In genomic region chr2:69934614-69934908, GRCh38 we compare ENCODE assay signal across 15 cellular contexts. TPM values are rescaled to one million over a fixed set of nuclear protein-coding genes. Genes with fewer than 3 reads are reported as not detected.
DNase-seq lines count a peak whose midpoint lies in the region; TF ChIP-seq lines count a peak whose summit lies in the region.
"Had no signal": no experiment of that assay in that cellular context is flagged by ENCODE, and none has a peak within 500 bp of the region (broad histone marks: within the 10 kb centered on the region; RNA-seq: fewer than 3 reads in every experiment).

No MANE protein-coding gene starts in this region.

- peaks cover 39% of the 10 kb centered on the region for H3K4me1 Mint-ChIP-seq in T-helper 1 cell treated with Interleukin-12 subunit alpha and Interleukin-12 subunit beta and Interleukin-4 antibody, amounts not matched to agents 30 μg/mL and 1 μg/mL, for 36 hours (ENCODE audit: low read depth)

- H3K9me3 Mint-ChIP-seq in T-helper 1 cell treated with Interleukin-12 subunit alpha and Interleukin-12 subunit beta and Interleukin-4 antibody, amounts not matched to agents 30 μg/mL and 1 μg/mL, for 36 hours: no peaks in the 10 kb centered on the region

- peak overlapping the region; percentile 50 for H3K4me2 ChIP-seq in smooth muscle cell

- no peaks in the 10 kb centered on the region for H4K20me1 ChIP-seq in smooth muscle cell (ENCODE audit: low read depth)

- H3K4me3 Mint-ChIP-seq in T-helper 1 cell treated with Interleukin-12 subunit alpha and Interleukin-12 subunit beta and Interleukin-4 antibody, amounts not matched to agents 30 μg/mL and 1 μg/mL, for 36 hours: no peak overlapping the region

- no peaks in the 10 kb centered on the region for H3K9me3 ChIP-seq in smooth muscle cell (replicated peaks; ENCODE audit: low read depth)
- H3K9me3 ChIP-seq: heart left ventricle had no signal

- H3K36me3 ChIP-seq in smooth muscle cell (ENCODE audit: low read depth): peaks cover 4% of the 10 kb centered on the region

- peaks cover 68% of the 10 kb centered on the region for H3K36me3 Mint-ChIP-seq in T-helper 1 cell treated with Interleukin-12 subunit alpha and Interleukin-12 subunit beta and Interleukin-4 antibody, amounts not matched to agents 30 μg/mL and 1 μg/mL, for 36 hours (ENCODE audit: low read depth)

- H3K27me3 ChIP-seq in smooth muscle cell (ENCODE audit: low read depth): no peaks in the 10 kb centered on the region
- H3K27me3 ChIP-seq: heart left ventricle had no signal

- no peak for DNase-seq in T-helper 1 cell
- DNase-seq in epithelial cell of prostate (ENCODE audit: low read depth, low spot score): no peak
- no peak for DNase-seq in smooth muscle cell (lab: John Stamatoyannopoulos, UW; ENCODE audit: unreplicated experiment)
- no peak for DNase-seq in NCI-H774 (lab: John Stamatoyannopoulos, UW)
- no peak for DNase-seq in NCI-H1930 (lab: John Stamatoyannopoulos, UW)
- DNase-seq in RPMI8226: no peak
- DNase-seq: 8988T; activated CD8-positive, alpha-beta memory T cell treated with anti-CD3 and anti-CD28 coated beads for 24 hours; activated naive CD4-positive, alpha-beta T cell treated with anti-CD3 and anti-CD28 coated beads, Interleukin-2, amount 50 U/mL, for 16 hours; NCI-H2029 treated with DMSO at 0.1 percent for 48 hours; NCI-H748 treated with DMSO at 0.1 percent for 48 hours; SHP77 treated with DMSO at 0.1 percent for 48 hours had no signal

- no peak overlapping the region for H2AFZ ChIP-seq in smooth muscle cell (ENCODE audit: low read depth)

- H3K27ac Mint-ChIP-seq in T-helper 1 cell treated with Interleukin-12 subunit alpha and Interleukin-12 subunit beta and Interleukin-4 antibody, amounts not matched to agents 30 μg/mL and 1 μg/mL, for 36 hours: peak overlapping the region; percentile 26

- no peaks in the 10 kb centered on the region for H3K27me3 Mint-ChIP-seq in T-helper 1 cell treated with Interleukin-12 subunit alpha and Interleukin-12 subunit beta and Interleukin-4 antibody, amounts not matched to agents 30 μg/mL and 1 μg/mL, for 36 hours (ENCODE audit: low read depth)

- peak overlapping the region; percentile 69 for H3K9ac ChIP-seq in smooth muscle cell (ENCODE audit: low read depth)

- H3K27ac ChIP-seq in epithelial cell of prostate: peak overlapping the region; percentile 98
- H3K27ac ChIP-seq in smooth muscle cell (ENCODE audit: low read depth): peak overlapping the region; percentile 93

- no peak for TF ChIP-seq CTCF in WI38 (IDR thresholded peaks at IDR 0.05; ENCODE audit: low read depth, low read length)
- TF ChIP-seq CTCF in smooth muscle cell (IDR thresholded peaks at IDR 0.05; ENCODE audit: borderline replicate concordance, insufficient read depth, poor library complexity, severe bottlenecking): no peak

- WGBS in smooth muscle cell (ENCODE audit: low lambda C conversion rate): 33% methylated on average over 1 of the region's 1 CpG

- peak overlapping the region; percentile 29; the same call in 1 of the 2 replicates for H3K4me3 ChIP-seq in WI38 (ENCODE audit: low read depth, low read length)
- H3K4me3 ChIP-seq in smooth muscle cell: peak overlapping the region; percentile 10
- H3K4me3 ChIP-seq: heart left ventricle had no signal

- no peaks in the 10 kb centered on the region for H3K4me1 ChIP-seq in smooth muscle cell (ENCODE audit: low read depth)

- H3F3A ChIP-seq in smooth muscle cell (ENCODE audit: low read depth): peaks cover 13% of the 10 kb centered on the region

- no peaks in the 10 kb centered on the region for H3K79me2 ChIP-seq in smooth muscle cell (ENCODE audit: low read depth)

RNA-seq across cellular contexts. Expression of gene MXD1, which starts 19.7 kb away (rescaled TPM):
- 7.9 and 10.0 TPM in 2 replicates for total RNA-seq in smooth muscle cell
- polyA plus RNA-seq in smooth muscle cell: 10.2 and 10.9 TPM in 2 replicates

RNA-seq across cellular contexts. Expression of gene ASPRV1, which starts 26.9 kb away (rescaled TPM):
- total RNA-seq in smooth muscle cell: 4.3 and 4.4 TPM in 2 replicates
- 0.80 and 1.6 TPM in 2 replicates for polyA plus RNA-seq in smooth muscle cell

RNA-seq across cellular contexts. Expression of gene SNRNP27, which starts 40.8 kb away (rescaled TPM):
- total RNA-seq in smooth muscle cell: 82.7 and 97.8 TPM in 2 replicates
- polyA plus RNA-seq in smooth muscle cell: 67.9 and 81.8 TPM in 2 replicates
